In genomic region chr16:19817122-19817521, GRCh38 we compare ENCODE assay signal across 2 cellular contexts.
TF ChIP-seq lines count a peak whose summit lies in the region.

No MANE protein-coding gene starts in this region.

TF ChIP-seq in HepG2, 621 proteins besides CTCF, POLR2A, EP300 and RAD21 (continued from another document):
- TF ChIP-seq ZBTB2 (CRISPR knock-in tag; IDR thresholded peaks at IDR 0.05; ENCODE audit: low read depth), result no peak

TF ChIP-seq in WTC11, 78 proteins besides CTCF, POLR2A, EP300 and RAD21 (continued from another document):
- no peak for TF ChIP-seq HMGXB4 (CRISPR knock-in tag; IDR thresholded peaks at IDR 0.05)
- no peak for TF ChIP-seq HMGA2 (CRISPR knock-in tag; IDR thresholded peaks at IDR 0.05)
- TF ChIP-seq ATF6 (CRISPR knock-in tag; IDR thresholded peaks at IDR 0.05), result no peak
- no peak for TF ChIP-seq NR3C1 (CRISPR knock-in tag; conservative IDR thresholded peaks at IDR 0.05; ENCODE audit: low read depth)
- no peak for TF ChIP-seq ZBTB21 (CRISPR knock-in tag; IDR thresholded peaks at IDR 0.05; ENCODE audit: borderline replicate concordance)
- TF ChIP-seq AR (CRISPR knock-in tag; IDR thresholded peaks at IDR 0.05), result no peak
- no peak for TF ChIP-seq FOXP4 (CRISPR knock-in tag; IDR thresholded peaks at IDR 0.05)
- no peak for TF ChIP-seq MXD4 (CRISPR knock-in tag; IDR thresholded peaks at IDR 0.05; ENCODE audit: borderline replicate concordance)
- TF ChIP-seq TEAD4 (CRISPR knock-in tag; IDR thresholded peaks at IDR 0.05), result no peak
